Comparison of ENCODE assay signal across 25 cellular contexts in genomic region chr11:44162662-44163061, GRCh38.
"Had no signal": no experiment of that assay in that cellular context is flagged by ENCODE, and none has a peak within 500 bp of the region (broad histone marks: within the 10 kb centered on the region; RNA-seq: fewer than 3 reads in every experiment).

No MANE protein-coding gene starts in this region.

- DNase-seq: activated CD4-positive, alpha-beta memory T cell treated with anti-CD3 and anti-CD28 coated beads, Interleukin-2, amount 10 ng/mL, durations not matched to agents 7 days and 5 days; activated CD4-positive, alpha-beta T cell treated with anti-CD3 and anti-CD28 coated beads for 1 hour; activated CD4-positive, alpha-beta T cell treated with anti-CD3 and anti-CD28 coated beads for 4 hours; activated CD4-positive, alpha-beta T cell treated with anti-CD3 and anti-CD28 coated beads, Interleukin-2, amount 10 ng/mL, durations not matched to agents 7 days and 5 days; activated CD4-positive, alpha-beta T cell treated with anti-CD3 and anti-CD28 coated beads, Interleukin-2, amount 50 U/mL, for 4 hours; activated CD4-positive, CD25-positive, alpha-beta regulatory T cell; activated CD8-positive, alpha-beta memory T cell treated with anti-CD3 and anti-CD28 coated beads, Interleukin-2, amount 50 U/mL, for 48 hours; activated gamma-delta T cell; activated naive CD4-positive, alpha-beta T cell; activated naive CD4-positive, alpha-beta T cell treated with anti-CD3 and anti-CD28 coated beads, Interleukin-2, amount 10 ng/mL, durations not matched to agents 7 days and 5 days; activated naive CD8-positive, alpha-beta T cell treated with anti-CD3 and anti-CD28 coated beads, Interleukin-2, amount 10 ng/mL, durations not matched to agents 7 days and 5 days; activated T-cell treated with anti-CD3 and anti-CD28 coated beads for 4 hours; activated T-cell treated with anti-CD3 and anti-CD28 coated beads, Interleukin-2, amount 50 U/mL, for 24 hours; activated T-cell treated with anti-CD3 and anti-CD28 coated beads, Interleukin-2, amount 50 U/mL, for 72 hours; central memory CD4-positive, alpha-beta T cell; cerebellar nuclear complex; colonic mucosa; dorsolateral prefrontal cortex; effector memory CD4-positive, alpha-beta T cell; endodermal cell; foreskin fibroblast; heart left ventricle; hypothalamus had no signal

- ATAC-seq: activated naive CD4-positive, alpha-beta T cell treated with anti-CD3 and anti-CD28 coated beads, Interleukin-2, amount 50 U/mL, for 72 hours; activated T-cell treated with anti-CD3 and anti-CD28 coated beads, Interleukin-2, amount 50 U/mL, for 72 hours; esophagus mucosa; heart left ventricle had no signal
